In the genomic region with DNA sequence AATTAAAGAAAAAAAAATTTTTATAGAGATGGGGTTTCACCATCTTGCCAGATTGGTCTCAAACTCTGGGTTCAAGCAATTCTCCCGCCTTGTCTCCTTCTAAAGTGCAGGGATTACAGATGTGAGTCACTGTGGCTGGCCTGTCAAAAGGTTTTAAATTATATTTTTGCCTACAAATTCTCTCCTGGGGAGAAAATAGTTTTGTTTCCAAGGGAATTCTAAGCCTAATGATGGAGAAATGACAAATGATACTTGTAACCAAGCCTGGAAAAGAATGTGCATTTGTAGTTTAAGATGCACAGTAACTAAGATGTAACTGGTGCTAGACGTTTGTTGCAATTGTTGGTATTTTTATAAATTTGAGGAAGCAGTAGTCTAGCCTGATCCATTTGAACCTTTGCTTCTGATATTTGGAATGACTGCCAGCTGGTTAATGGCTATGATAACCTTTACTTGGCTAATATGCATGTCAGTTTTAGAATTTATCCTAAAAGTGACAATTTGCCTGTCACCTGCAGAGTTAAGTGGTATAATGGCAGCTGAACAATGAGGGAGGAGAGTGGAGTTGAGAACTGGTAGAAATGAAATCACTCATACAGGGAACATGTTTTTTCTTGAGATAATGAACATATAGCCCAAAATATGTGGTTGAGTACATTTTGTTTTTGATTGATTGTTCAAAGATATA, we compare ENCODE assay signal across 1 cellular context.
TF ChIP-seq lines count a peak whose summit lies in the region.

No MANE protein-coding gene starts in this region.

TF ChIP-seq in SK-N-SH treated with all-trans-retinoic acid at 6 μM for 48 hours, 23 proteins besides CTCF, POLR2A, EP300 and RAD21 (continued from another document):
- TF ChIP-seq, protein P1, sequence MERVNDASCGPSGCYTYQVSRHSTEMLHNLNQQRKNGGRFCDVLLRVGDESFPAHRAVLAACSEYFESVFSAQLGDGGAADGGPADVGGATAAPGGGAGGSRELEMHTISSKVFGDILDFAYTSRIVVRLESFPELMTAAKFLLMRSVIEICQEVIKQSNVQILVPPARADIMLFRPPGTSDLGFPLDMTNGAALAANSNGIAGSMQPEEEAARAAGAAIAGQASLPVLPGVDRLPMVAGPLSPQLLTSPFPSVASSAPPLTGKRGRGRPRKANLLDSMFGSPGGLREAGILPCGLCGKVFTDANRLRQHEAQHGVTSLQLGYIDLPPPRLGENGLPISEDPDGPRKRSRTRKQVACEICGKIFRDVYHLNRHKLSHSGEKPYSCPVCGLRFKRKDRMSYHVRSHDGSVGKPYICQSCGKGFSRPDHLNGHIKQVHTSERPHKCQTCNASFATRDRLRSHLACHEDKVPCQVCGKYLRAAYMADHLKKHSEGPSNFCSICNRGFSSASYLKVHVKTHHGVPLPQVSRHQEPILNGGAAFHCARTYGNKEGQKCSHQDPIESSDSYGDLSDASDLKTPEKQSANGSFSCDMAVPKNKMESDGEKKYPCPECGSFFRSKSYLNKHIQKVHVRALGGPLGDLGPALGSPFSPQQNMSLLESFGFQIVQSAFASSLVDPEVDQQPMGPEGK (CRISPR knock-in tag; IDR thresholded peaks at IDR 0.05; ENCODE audit: borderline replicate concordance): no peak
- TF ChIP-seq OSR1 (CRISPR knock-in tag; IDR thresholded peaks at IDR 0.05): no peak
- TF ChIP-seq PPARA (CRISPR knock-in tag; IDR thresholded peaks at IDR 0.05; ENCODE audit: borderline replicate concordance): no peak
- TF ChIP-seq BACH2 (CRISPR knock-in tag; IDR thresholded peaks at IDR 0.05; ENCODE audit: borderline replicate concordance): no peak
